Comparison of ENCODE assay signal across 26 cellular contexts in the genomic region with DNA sequence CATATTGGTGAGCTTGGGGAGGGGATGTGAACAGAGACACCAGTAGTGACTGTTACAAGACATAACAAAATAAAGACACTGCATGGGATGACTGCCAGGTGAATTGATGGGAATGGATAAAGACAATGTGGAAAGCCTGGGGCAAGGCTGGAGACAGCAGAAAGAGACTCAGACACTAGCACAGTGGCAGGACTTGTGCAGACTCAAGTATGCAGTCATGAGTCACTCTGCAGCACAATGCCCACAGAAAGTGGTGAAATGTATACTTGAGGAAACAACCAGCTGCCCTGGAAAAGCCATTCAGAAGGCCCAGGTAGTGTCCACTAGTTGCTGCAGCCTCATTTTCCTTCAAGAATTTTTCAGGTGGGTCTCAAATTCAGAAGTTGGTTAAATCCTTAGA.
A peak's percentile ranks its signal among the peaks of the same experiment; 100 is the strongest.
DNase-seq lines count a peak whose midpoint lies in the region; ATAC-seq and TF ChIP-seq lines count a peak whose summit lies in the region.
"Had no signal": no experiment of that assay in that cellular context is flagged by ENCODE, and none has a peak within 500 bp of the region (broad histone marks: within the 10 kb centered on the region; RNA-seq: fewer than 3 reads in every experiment).

No MANE protein-coding gene starts in this region.

- no peak overlapping the region for H3K9ac ChIP-seq in mammary epithelial cell (ENCODE audit: insufficient read depth, low read length)

- no peaks in the 10 kb centered on the region for H3K79me2 ChIP-seq in mammary epithelial cell (ENCODE audit: insufficient read depth, low read length)

- no peak overlapping the region for H3K4me3 ChIP-seq in mammary epithelial cell (replicated peaks in 1 of 3; ENCODE audit: insufficient read depth in 1 of 3, low read depth in 2 of 3, low read length in 3 of 3)
- H3K4me3 ChIP-seq: A549, uterus had no signal

- peaks cover 31% of the 10 kb centered on the region for H3K4me1 Mint-ChIP-seq in activated CD4-positive, alpha-beta T cell treated with anti-CD3 and anti-CD28 coated beads, Interleukin-2, amount 10 ng/mL, durations not matched to agents 24 days and 14 days
- H3K4me1 Mint-ChIP-seq: memory B cell had no signal

- CTCF ChIA-PET in mammary epithelial cell (lab: Charles Lee; ENCODE audit: low non-redundant PET) = no interaction called here

- no peak overlapping the region for H3K4me3 Mint-ChIP-seq in activated CD4-positive, alpha-beta T cell treated with anti-CD3 and anti-CD28 coated beads, Interleukin-2, amount 10 ng/mL, durations not matched to agents 24 days and 14 days
- H3K4me3 Mint-ChIP-seq: activated CD8-positive, alpha-beta memory T cell treated with anti-CD3 and anti-CD28 coated beads, Interleukin-2, amount 10 ng/mL, durations not matched to agents 7 days and 5 days; dendritic cell treated with granulocyte-macrophage colony-stimulating factor and Interleukin-4, amounts not matched to agents 40 ng/mL and 50 ng/mL, for 4 days; memory B cell had no signal

- intact Hi-C loops in activated CD4-positive, alpha-beta T cell treated with anti-CD3 and anti-CD28 coated beads, Interleukin-2, amount 10 ng/mL, durations not matched to agents 24 days and 14 days (cut with micrococcal nuclease) = no loop called here
- intact Hi-C loops in mammary epithelial cell (cut with micrococcal nuclease) = loop anchor here (5.0 kb wide), 1 partner anchor 591 kb away; no protein-coding TSS in a partner anchor
- intact Hi-C loops in Right ventricle myocardium superior (cut with DNase I) = no loop called here

- ATAC-seq in Right ventricle myocardium superior (ENCODE audit: poor library complexity) (no peak), GM21717 (IDR thresholded peaks at IDR 0.05; ENCODE audit: unreplicated experiment) (no peak)
- ATAC-seq: A549; activated CD8-positive, alpha-beta memory T cell treated with anti-CD3 and anti-CD28 coated beads, Interleukin-2, amount 10 ng/mL, durations not matched to agents 7 days and 5 days had no signal

- H3K27me3 Mint-ChIP-seq in activated CD4-positive, alpha-beta T cell treated with anti-CD3 and anti-CD28 coated beads, Interleukin-2, amount 10 ng/mL, durations not matched to agents 24 days and 14 days = no peaks in the 10 kb centered on the region
- H3K27me3 Mint-ChIP-seq: activated CD8-positive, alpha-beta memory T cell treated with anti-CD3 and anti-CD28 coated beads, Interleukin-2, amount 10 ng/mL, durations not matched to agents 7 days and 5 days; dendritic cell treated with granulocyte-macrophage colony-stimulating factor and Interleukin-4, amounts not matched to agents 40 ng/mL and 50 ng/mL, for 4 days had no signal

- TF ChIP-seq CTCF in mammary epithelial cell (conservative IDR thresholded peaks at IDR 0.05 in 1 of 2, IDR thresholded peaks at IDR 0.05 in 1 of 2; ENCODE audit: extremely low read depth in 1 of 2, insufficient read depth in 1 of 2, low read depth in 1 of 2, low read length in 2 of 2) = no peak

- no peak for DNase-seq in activated CD4-positive, alpha-beta T cell treated with anti-CD3 and anti-CD28 coated beads, Interleukin-2, amount 10 ng/mL, durations not matched to agents 24 days and 14 days
- no peak for DNase-seq in activated CD4-positive, alpha-beta T cell treated with anti-CD3 and anti-CD28 coated beads, Interleukin-2, amount 50 U/mL, for 4 hours
- peak; percentile 65 for DNase-seq in M059J (ENCODE audit: low read depth)
- peak; percentile 63 for DNase-seq in mammary epithelial cell
- DNase-seq in renal cortical epithelial cell (ENCODE audit: low read depth) = peak; percentile 72
- no peak for DNase-seq in Right ventricle myocardium superior
- no peak for DNase-seq in SW 1271 (lab: John Stamatoyannopoulos, UW)
- DNase-seq: activated CD8-positive, alpha-beta memory T cell treated with anti-CD3 and anti-CD28 coated beads, Interleukin-2, amount 10 ng/mL, durations not matched to agents 7 days and 5 days; GF-D8; hypothalamus; IMR-90; kidney glomerular epithelial cell; MM.1S; naive B cell; NCI-H1436 treated with DMSO at 0.1 percent for 48 hours; NCI-H446 treated with DMSO at 0.1 percent for 48 hours; retina; substantia nigra; T1000; uterus had no signal

- H3K36me3 ChIP-seq in mammary epithelial cell (ENCODE audit: insufficient read depth, low read length) = no peaks in the 10 kb centered on the region
- H3K36me3 ChIP-seq: uterus had no signal

- H3K27ac Mint-ChIP-seq in activated CD4-positive, alpha-beta T cell treated with anti-CD3 and anti-CD28 coated beads, Interleukin-2, amount 10 ng/mL, durations not matched to agents 24 days and 14 days = peak overlapping the region; percentile 56
- H3K27ac Mint-ChIP-seq: activated CD8-positive, alpha-beta memory T cell treated with anti-CD3 and anti-CD28 coated beads, Interleukin-2, amount 10 ng/mL, durations not matched to agents 7 days and 5 days; dendritic cell treated with granulocyte-macrophage colony-stimulating factor and Interleukin-4, amounts not matched to agents 40 ng/mL and 50 ng/mL, for 4 days; memory B cell; naive B cell had no signal

- H3K36me3 Mint-ChIP-seq in activated CD4-positive, alpha-beta T cell treated with anti-CD3 and anti-CD28 coated beads, Interleukin-2, amount 10 ng/mL, durations not matched to agents 24 days and 14 days (ENCODE audit: low read depth) = peaks cover 13% of the 10 kb centered on the region
- H3K36me3 Mint-ChIP-seq: activated CD8-positive, alpha-beta memory T cell treated with anti-CD3 and anti-CD28 coated beads, Interleukin-2, amount 10 ng/mL, durations not matched to agents 7 days and 5 days; memory B cell had no signal

- H3K9me3 ChIP-seq in mammary epithelial cell (replicated peaks; ENCODE audit: insufficient read depth, low read length) = no peaks in the 10 kb centered on the region
- H3K9me3 ChIP-seq: A549, uterus had no signal

- H4K20me1 ChIP-seq in mammary epithelial cell (ENCODE audit: insufficient read depth, low read length) = no peaks in the 10 kb centered on the region

- H3K27me3 ChIP-seq in mammary epithelial cell (ENCODE audit: insufficient read depth, low read length) = peaks cover 2% of the 10 kb centered on the region
- H3K27me3 ChIP-seq: uterus had no signal

- BruUV-seq in mammary epithelial cell (replicated peaks; lab: Mats Ljungman, UMichigan) = no TSS peak

- in situ Hi-C loops in mammary epithelial cell (cut with MboI; ENCODE audit: low sequenced_read_pairs in 2 of 2) = no loop called here

- H3K27ac ChIP-seq in mammary epithelial cell (ENCODE audit: insufficient read depth, low read depth, low read length) = no peak overlapping the region
- H3K27ac ChIP-seq: A549, C4-2B, HL-60, uterus had no signal

- H2AFZ ChIP-seq in mammary epithelial cell (ENCODE audit: low read depth, low read length) = no peak overlapping the region

- H3K4me1 ChIP-seq in mammary epithelial cell (ENCODE audit: insufficient read depth, low read length) = peaks cover 3% of the 10 kb centered on the region
- H3K4me1 ChIP-seq: A549, uterus had no signal

- no peak overlapping the region for H3K4me2 ChIP-seq in mammary epithelial cell (ENCODE audit: insufficient read depth, low read depth, low read length)
- H3K4me2 ChIP-seq: A549 had no signal

- peaks cover 10% of the 10 kb centered on the region for H3K9me3 Mint-ChIP-seq in activated CD4-positive, alpha-beta T cell treated with anti-CD3 and anti-CD28 coated beads, Interleukin-2, amount 10 ng/mL, durations not matched to agents 24 days and 14 days
- H3K9me3 Mint-ChIP-seq: dendritic cell treated with granulocyte-macrophage colony-stimulating factor and Interleukin-4, amounts not matched to agents 40 ng/mL and 50 ng/mL, for 4 days; memory B cell had no signal

- dilution Hi-C loops in mammary epithelial cell (cut with HindIII; ENCODE audit: low sequenced_read_pairs) = no loop called here

Comparison
In these comparisons a context has a peak if more than half of its experiments do, and no peak if none do; other contexts are left out.
1. DNase-seq: peak in M059J (single experiment), mammary epithelial cell (single experiment) and renal cortical epithelial cell (single experiment); none in activated CD4-positive, alpha-beta T cell treated with anti-CD3 and anti-CD28 coated beads, Interleukin-2, amount 10 ng/mL, durations not matched to agents 24 days and 14 days (single experiment), activated CD4-positive, alpha-beta T cell treated with anti-CD3 and anti-CD28 coated beads, Interleukin-2, amount 50 U/mL, for 4 hours (0 of 2), Right ventricle myocardium superior (single experiment) and SW 1271 (0 of 2).